ENCODE assay signal across 13 cellular contexts in the genomic region with DNA sequence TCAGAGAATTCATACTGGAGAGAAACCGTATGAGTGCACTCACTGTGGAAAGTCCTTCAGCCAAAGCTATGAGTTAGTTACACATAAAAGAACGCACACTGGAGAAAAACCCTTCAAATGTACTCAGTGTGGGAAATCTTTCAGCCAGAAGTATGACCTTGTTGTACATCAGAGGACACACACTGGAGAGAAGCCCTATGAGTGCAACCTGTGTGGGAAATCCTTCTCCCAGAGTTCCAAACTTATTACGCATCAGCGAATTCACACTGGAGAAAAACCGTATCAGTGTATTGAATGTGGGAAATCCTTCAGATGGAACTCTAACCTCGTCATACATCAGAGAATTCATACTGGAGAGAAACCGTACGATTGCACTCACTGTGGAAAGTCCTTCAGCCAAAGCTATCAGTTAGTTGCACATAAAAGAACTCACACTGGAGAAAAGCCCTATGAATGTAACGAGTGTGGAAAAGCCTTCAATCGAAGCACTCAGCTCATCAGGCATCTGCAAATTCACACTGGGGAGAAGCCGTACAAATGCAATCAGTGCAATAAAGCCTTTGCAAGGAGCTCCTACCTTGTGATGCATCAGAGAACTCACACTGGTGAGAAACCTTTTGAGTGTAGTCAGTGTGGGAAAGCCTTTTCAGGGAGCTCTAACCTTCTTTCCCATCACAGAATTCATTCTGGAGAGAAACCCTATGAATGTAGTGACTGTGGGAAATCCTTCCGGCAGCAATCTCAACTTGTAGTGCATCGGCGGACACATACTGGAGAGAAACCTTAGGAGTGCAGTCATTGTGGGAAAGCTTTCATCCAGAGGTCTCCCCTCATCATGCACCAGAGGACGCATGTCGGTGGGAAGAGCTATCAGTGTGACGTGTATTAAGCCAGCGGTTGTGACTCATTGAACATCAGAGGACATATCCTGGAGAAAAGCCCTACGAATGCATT. TPM values are rescaled to one million over a fixed set of nuclear protein-coding genes. Genes with fewer than 3 reads are reported as not detected.
DNase-seq lines count a peak whose midpoint lies in the region; ATAC-seq, FAIRE-seq and TF ChIP-seq lines count a peak whose summit lies in the region.
"Had no signal": no experiment of that assay in that cellular context is flagged by ENCODE, and none has a peak within 500 bp of the region (broad histone marks: within the 10 kb centered on the region; RNA-seq: fewer than 3 reads in every experiment).

No MANE protein-coding gene starts in this region.

- H3K4me2 ChIP-seq in HepG2 (ENCODE audit: low read depth, low read length), result no peak overlapping the region

- in situ Hi-C loops in HepG2 (cut with HindIII; ENCODE audit: extremely low pct_ligation_motif_present, low pct_unique_long_range_greater_than_20kb), result loop anchor here (10.0 kb wide), 1 partner anchor 67 kb away; no protein-coding TSS in a partner anchor

- TF ChIP-seq CTCF in HepG2 (CRISPR knock-in tag; IDR thresholded peaks at IDR 0.05) (no peak), right lobe of liver (IDR thresholded peaks at IDR 0.05) (no peak)

- H3K9me3 Mint-ChIP-seq in activated T-helper 17 cell treated with anti-CD3 and anti-CD28 coated beads, Interleukin-2, amount 50 U/mL, for 72 hours, result peaks cover 25% of the 10 kb centered on the region

- no peaks in the 10 kb centered on the region for H3K79me2 ChIP-seq in HepG2 (ENCODE audit: insufficient read depth, low read length)

- H3K4me1 ChIP-seq in HepG2 (ENCODE audit: insufficient read depth, low read length) (no peaks in the 10 kb centered on the region), right lobe of liver (no peaks in the 10 kb centered on the region), iPS-20b (ENCODE audit: insufficient read depth, low read length) (no peaks in the 10 kb centered on the region)

- FAIRE-seq in HepG2 (lab: Jason Lieb, UNC), result no peak
- FAIRE-seq: frontal cortex had no signal

- intact Hi-C loops in HepG2 (cut with micrococcal nuclease; ENCODE audit: unreplicated experiment) (no loop called here), right lobe of liver (cut with DNase I) (no loop called here)

- no peak for ATAC-seq in HepG2
- no peak for ATAC-seq in right lobe of liver
- no peak for ATAC-seq in activated T-helper 17 cell treated with anti-CD3 and anti-CD28 coated beads, Interleukin-2, amount 50 U/mL, for 72 hours (replicated peaks)
- no peak for ATAC-seq in GM19395 (IDR thresholded peaks at IDR 0.05; ENCODE audit: unreplicated experiment)
- ATAC-seq in SK-N-SH treated with all-trans-retinoic acid at 6 μM for 48 hours, result no peak
- ATAC-seq: left lobe of liver had no signal

- no peak for DNase-seq in HepG2 (ENCODE audit: low spot score)
- DNase-seq in right lobe of liver, result no peak
- DNase-seq in NCI-H1694 treated with DMSO at 0.1 percent for 48 hours (lab: John Stamatoyannopoulos, UW), result no peak
- DNase-seq in GM03348 (ENCODE audit: low spot score), result no peak
- DNase-seq: activated naive CD4-positive, alpha-beta T cell treated with anti-CD3 and anti-CD28 coated beads, Interleukin-2, amount 50 U/mL, for 16 hours; GF-D8; NCI-H2227 treated with DMSO at 0.1 percent for 48 hours had no signal

- H3K4me3 ChIP-seq in HepG2 (replicated peaks in 1 of 3; ENCODE audit: insufficient read depth in 1 of 3, low read depth in 2 of 3, low read length in 3 of 3), result no peak overlapping the region
- H3K4me3 ChIP-seq in right lobe of liver, result no peak overlapping the region
- H3K4me3 ChIP-seq in iPS-20b (ENCODE audit: low read length), result peak overlapping the region; percentile 37

- TSS peak; percentile 41 for BruUV-seq in HepG2 (replicated peaks; lab: Mats Ljungman, UMichigan)

- POLR2A ChIA-PET in HepG2 (lab: Yijun Ruan, JAX), result no interaction called here

- no peaks in the 10 kb centered on the region for H3K4me1 Mint-ChIP-seq in activated T-helper 17 cell treated with anti-CD3 and anti-CD28 coated beads, Interleukin-2, amount 50 U/mL, for 72 hours

- peaks cover 100% of the 10 kb centered on the region for H3K36me3 Mint-ChIP-seq in activated T-helper 17 cell treated with anti-CD3 and anti-CD28 coated beads, Interleukin-2, amount 50 U/mL, for 72 hours (ENCODE audit: low read depth)

- H3K27ac ChIP-seq in HepG2 (ENCODE audit: extremely low read length, insufficient read depth, low read length), result no peak overlapping the region
- H3K27ac ChIP-seq in right lobe of liver, result no peak overlapping the region
- no peak overlapping the region for H3K27ac ChIP-seq in iPS-20b (ENCODE audit: low read length)

- no peak for TF ChIP-seq POLR2A in HepG2 (IDR thresholded peaks at IDR 0.05; ENCODE audit: insufficient read depth in 1 of 2, low read depth in 2 of 2, low read length in 2 of 2)
- TF ChIP-seq POLR2A in right lobe of liver (IDR thresholded peaks at IDR 0.05), result no peak

- TF ChIP-seq EP300 in HepG2 (IDR thresholded peaks at IDR 0.05; ENCODE audit: low read depth in 2 of 2, low read length in 2 of 2) (no peak), HepG2 (CRISPR knock-in tag; IDR thresholded peaks at IDR 0.05; ENCODE audit: borderline replicate concordance) (no peak)

- H3K9me3 ChIP-seq in HepG2 (ENCODE audit: low read length) (peaks cover 99% of the 10 kb centered on the region), right lobe of liver (peaks cover 9 to 86% (median 54%) of the 10 kb centered on the region in 4 donors), iPS-20b (ENCODE audit: insufficient read depth, low read depth, low read length) (peaks cover 100% of the 10 kb centered on the region)

- H4K20me1 ChIP-seq in HepG2 (ENCODE audit: insufficient read depth, low read length), result no peaks in the 10 kb centered on the region

- no peak overlapping the region for H3K4me3 Mint-ChIP-seq in activated T-helper 17 cell treated with anti-CD3 and anti-CD28 coated beads, Interleukin-2, amount 50 U/mL, for 72 hours

- CTCF ChIA-PET in HepG2 (lab: Yijun Ruan, JAX; ENCODE audit: low intra/inter-chr PET ratio, low total read pairs), result no interaction called here

- H3K36me3 ChIP-seq in HepG2 (replicated peaks in 1 of 2; ENCODE audit: control insufficient read depth in 1 of 2, insufficient read depth in 2 of 2, low read length in 2 of 2) (peaks cover 10 to 52% of the 10 kb centered on the region in 2 experiments), right lobe of liver (peaks cover 0 to 29% (median 0%) of the 10 kb centered on the region in 4 donors), iPS-20b (ENCODE audit: insufficient read depth, low read depth, low read length) (peaks cover 88% of the 10 kb centered on the region)

- no peak for TF ChIP-seq RAD21 in HepG2 (CRISPR knock-in tag; IDR thresholded peaks at IDR 0.05)

- no peak overlapping the region for H2AFZ ChIP-seq in HepG2 (ENCODE audit: low read length)

- H3K27me3 ChIP-seq in HepG2 (ENCODE audit: control insufficient read depth in 1 of 2, insufficient read depth in 2 of 2, low read length in 2 of 2) (no peaks in the 10 kb centered on the region), right lobe of liver (no peaks in the 10 kb centered on the region), iPS-20b (ENCODE audit: insufficient read depth, low read length) (no peaks in the 10 kb centered on the region)

- H3K9ac ChIP-seq in HepG2 (ENCODE audit: insufficient read depth, low read depth, low read length), result no peak overlapping the region
- H3K9ac ChIP-seq in iPS-20b (ENCODE audit: low read depth, low read length), result no peak overlapping the region

- H3K27ac Mint-ChIP-seq in activated T-helper 17 cell treated with anti-CD3 and anti-CD28 coated beads, Interleukin-2, amount 50 U/mL, for 72 hours, result peak overlapping the region; percentile 36

- 98% methylated on average over 19 of the region's 19 CpGs for WGBS in HepG2 (ENCODE audit: low lambda C conversion rate)
- WGBS in right lobe of liver (ENCODE audit: insufficient coverage, low coverage, low lambda C conversion rate, missing lambda C conversion rate), result 96% methylated on average over 14 of the region's 19 CpGs

- H3K27me3 Mint-ChIP-seq in activated T-helper 17 cell treated with anti-CD3 and anti-CD28 coated beads, Interleukin-2, amount 50 U/mL, for 72 hours, result no peaks in the 10 kb centered on the region

RNA-seq across cellular contexts. Expression of a gene that starts 16.5 kb away (rescaled TPM):
- total RNA-seq in HepG2 (2016; rRNA removed; fragmentation: Illumina TruSeq; extraction: Trizol) (3.3 and 3.7 TPM in 2 replicates), right lobe of liver (1 to 10 TPM; 1.0 to 2.3 (median 1.6) TPM)
- total RNA-seq in HepG2 (2016; cell fraction: cytosol; rRNA removed; fragmentation: Illumina TruSeq; extraction: Trizol; ENCODE audit: low read depth), result 0.71 and 0.79 TPM in 2 replicates
- total RNA-seq in HepG2 (2016; cell fraction: insoluble cytoplasmic fraction; rRNA removed; fragmentation: Illumina TruSeq; extraction: Trizol), result 3.4 TPM in 2 replicates
- total RNA-seq in HepG2 (2016; cell fraction: membrane; rRNA removed; fragmentation: Illumina TruSeq; extraction: Trizol), result 2.0 and 2.4 TPM in 2 replicates
- 3.9 and 4.3 TPM in 2 replicates for total RNA-seq in HepG2 (2016; cell fraction: nucleus; rRNA removed; fragmentation: Illumina TruSeq; extraction: Trizol)
- 3.0 and 3.1 TPM in 2 replicates for polyA plus RNA-seq in HepG2 (2011; rRNA removed)
- polyA plus RNA-seq in HepG2 (2011; cell fraction: cytosol; rRNA removed), result 1.5 and 1.8 TPM in 2 replicates
- 6.2 and 6.6 TPM in 2 replicates for polyA plus RNA-seq in HepG2 (2011; cell fraction: nucleus; rRNA removed)
- 1.3 and 1.6 TPM in 2 replicates for polyA plus RNA-seq in HepG2 (2012)
- 0.17 and 0.19 TPM in 2 replicates for polyA plus RNA-seq in HepG2 (2016; cell fraction: cytosol; fragmentation: Illumina TruSeq; extraction: Trizol; ENCODE audit: low read depth)
- 1.3 and 1.5 TPM in 2 replicates for polyA plus RNA-seq in HepG2 (2016; cell fraction: insoluble cytoplasmic fraction; fragmentation: Illumina TruSeq; extraction: Trizol; ENCODE audit: low read depth)
- polyA plus RNA-seq in HepG2 (2016; cell fraction: membrane; fragmentation: Illumina TruSeq; extraction: Trizol; ENCODE audit: low read depth), result 0.41 and 0.56 TPM in 2 replicates
- polyA plus RNA-seq in HepG2 (2016; cell fraction: nucleus; fragmentation: Illumina TruSeq; extraction: Trizol; ENCODE audit: insufficient read depth, low read depth), result 5.9 and 6.4 TPM in 2 replicates
- 8.3 and 10.4 TPM in 2 replicates for polyA minus RNA-seq in HepG2 (2011; rRNA and poly(A)+ RNA removed; ENCODE audit: low replicate concordance)
- 4.0 and 4.8 TPM in 2 replicates for polyA minus RNA-seq in HepG2 (2011; cell fraction: cytosol; rRNA and poly(A)+ RNA removed)
- polyA minus RNA-seq in HepG2 (2011; cell fraction: nucleus; rRNA and poly(A)+ RNA removed), result 6.6 and 6.8 TPM in 2 replicates
- 1 to 10 TPM; 3.7 to 4.6 TPM for total RNA-seq in activated T-helper 17 cell treated with anti-CD3 and anti-CD28 coated beads, Interleukin-2, amount 50 U/mL, for 72 hours

RNA-seq across cellular contexts. Expression of a gene that starts 33.5 kb away (rescaled TPM):
- total RNA-seq in HepG2 (2016; rRNA removed; fragmentation: Illumina TruSeq; extraction: Trizol), result 15.6 and 17.0 TPM in 2 replicates
- 9.2 and 13.6 TPM in 2 replicates for total RNA-seq in HepG2 (2016; cell fraction: cytosol; rRNA removed; fragmentation: Illumina TruSeq; extraction: Trizol; ENCODE audit: low read depth)
- total RNA-seq in HepG2 (2016; cell fraction: insoluble cytoplasmic fraction; rRNA removed; fragmentation: Illumina TruSeq; extraction: Trizol), result 17.3 and 19.7 TPM in 2 replicates
- total RNA-seq in HepG2 (2016; cell fraction: membrane; rRNA removed; fragmentation: Illumina TruSeq; extraction: Trizol), result 21.1 and 22.3 TPM in 2 replicates
- 13.5 and 14.8 TPM in 2 replicates for total RNA-seq in HepG2 (2016; cell fraction: nucleus; rRNA removed; fragmentation: Illumina TruSeq; extraction: Trizol)
- 13.1 and 14.7 TPM in 2 replicates for polyA plus RNA-seq in HepG2 (2011; rRNA removed)
- polyA plus RNA-seq in HepG2 (2011; cell fraction: cytosol; rRNA removed), result 13.6 and 13.7 TPM in 2 replicates
- 12.5 and 16.5 TPM in 2 replicates for polyA plus RNA-seq in HepG2 (2011; cell fraction: nucleus; rRNA removed)
- 7.2 and 8.7 TPM in 2 replicates for polyA plus RNA-seq in HepG2 (2012)
- polyA plus RNA-seq in HepG2 (2016; cell fraction: cytosol; fragmentation: Illumina TruSeq; extraction: Trizol; ENCODE audit: low read depth), result 10.1 and 14.1 TPM in 2 replicates
- 15.7 and 16.9 TPM in 2 replicates for polyA plus RNA-seq in HepG2 (2016; cell fraction: insoluble cytoplasmic fraction; fragmentation: Illumina TruSeq; extraction: Trizol; ENCODE audit: low read depth)
- polyA plus RNA-seq in HepG2 (2016; cell fraction: membrane; fragmentation: Illumina TruSeq; extraction: Trizol; ENCODE audit: low read depth), result 9.4 and 15.6 TPM in 2 replicates
- 11.7 and 14.4 TPM in 2 replicates for polyA plus RNA-seq in HepG2 (2016; cell fraction: nucleus; fragmentation: Illumina TruSeq; extraction: Trizol; ENCODE audit: insufficient read depth, low read depth)
- 15.6 and 69.8 TPM in 2 replicates for polyA minus RNA-seq in HepG2 (2011; rRNA and poly(A)+ RNA removed; ENCODE audit: low replicate concordance)
- 7.8 and 10.6 TPM in 2 replicates for polyA minus RNA-seq in HepG2 (2011; cell fraction: cytosol; rRNA and poly(A)+ RNA removed)
- polyA minus RNA-seq in HepG2 (2011; cell fraction: nucleus; rRNA and poly(A)+ RNA removed), result 28.8 and 29.2 TPM in 2 replicates
- 10 to 100 TPM in 3 of 6 experiments, 1 to 10 TPM in 3; 6.1 to 16.5 (median 10.7) TPM for total RNA-seq in right lobe of liver
- 10 to 100 TPM; 43.4 to 44.6 TPM for total RNA-seq in activated T-helper 17 cell treated with anti-CD3 and anti-CD28 coated beads, Interleukin-2, amount 50 U/mL, for 72 hours

RNA-seq across cellular contexts. Expression of a gene that starts 42.9 kb away (rescaled TPM):
- total RNA-seq in HepG2 (2016; rRNA removed; fragmentation: Illumina TruSeq; extraction: Trizol) (38.7 and 39.5 TPM in 2 replicates), right lobe of liver (10 to 100 TPM; 12.4 to 44.7 (median 15.8) TPM)
- total RNA-seq in HepG2 (2016; cell fraction: cytosol; rRNA removed; fragmentation: Illumina TruSeq; extraction: Trizol; ENCODE audit: low read depth), result 10.6 and 10.8 TPM in 2 replicates
- total RNA-seq in HepG2 (2016; cell fraction: insoluble cytoplasmic fraction; rRNA removed; fragmentation: Illumina TruSeq; extraction: Trizol), result 41.5 and 44.3 TPM in 2 replicates
- total RNA-seq in HepG2 (2016; cell fraction: membrane; rRNA removed; fragmentation: Illumina TruSeq; extraction: Trizol), result 15.6 and 18.0 TPM in 2 replicates
- 51.9 and 53.4 TPM in 2 replicates for total RNA-seq in HepG2 (2016; cell fraction: nucleus; rRNA removed; fragmentation: Illumina TruSeq; extraction: Trizol)
- polyA plus RNA-seq in HepG2 (2011; rRNA removed), result 28.5 and 31.5 TPM in 2 replicates
- polyA plus RNA-seq in HepG2 (2011; cell fraction: cytosol; rRNA removed), result 15.3 and 19.4 TPM in 2 replicates
- polyA plus RNA-seq in HepG2 (2011; cell fraction: nucleus; rRNA removed), result 62.5 and 78.5 TPM in 2 replicates
- 27.8 and 28.4 TPM in 2 replicates for polyA plus RNA-seq in HepG2 (2012)
- polyA plus RNA-seq in HepG2 (2016; cell fraction: cytosol; fragmentation: Illumina TruSeq; extraction: Trizol; ENCODE audit: low read depth), result 7.8 and 11.0 TPM in 2 replicates
- polyA plus RNA-seq in HepG2 (2016; cell fraction: insoluble cytoplasmic fraction; fragmentation: Illumina TruSeq; extraction: Trizol; ENCODE audit: low read depth), result 45.4 and 56.5 TPM in 2 replicates
- 14.2 and 16.8 TPM in 2 replicates for polyA plus RNA-seq in HepG2 (2016; cell fraction: membrane; fragmentation: Illumina TruSeq; extraction: Trizol; ENCODE audit: low read depth)
- 103 and 124 TPM in 2 replicates for polyA plus RNA-seq in HepG2 (2016; cell fraction: nucleus; fragmentation: Illumina TruSeq; extraction: Trizol; ENCODE audit: insufficient read depth, low read depth)
- polyA minus RNA-seq in HepG2 (2011; rRNA and poly(A)+ RNA removed; ENCODE audit: low replicate concordance), result 14.6 and 39.2 TPM in 2 replicates
- polyA minus RNA-seq in HepG2 (2011; cell fraction: cytosol; rRNA and poly(A)+ RNA removed), result 2.7 and 5.5 TPM in 2 replicates
- 73.4 and 89.9 TPM in 2 replicates for polyA minus RNA-seq in HepG2 (2011; cell fraction: nucleus; rRNA and poly(A)+ RNA removed)
- 10 to 100 TPM; 38.5 to 57.8 TPM for total RNA-seq in activated T-helper 17 cell treated with anti-CD3 and anti-CD28 coated beads, Interleukin-2, amount 50 U/mL, for 72 hours
